20 cellular contexts compared by ENCODE assay signal in genomic region chr2:189104926-189105325, GRCh38.
DNase-seq lines count a peak whose midpoint lies in the region; FAIRE-seq lines count a peak whose summit lies in the region.
"Had no signal": no experiment of that assay in that cellular context is flagged by ENCODE, and none has a peak within 500 bp of the region (broad histone marks: within the 10 kb centered on the region; RNA-seq: fewer than 3 reads in every experiment).

No MANE protein-coding gene starts in this region.

- H2AFZ ChIP-seq in mesenchymal stem cell (ENCODE audit: low read depth, low read length) (no peak overlapping the region), trophoblast cell (ENCODE audit: insufficient read depth, low read length, poor library complexity) (no peak overlapping the region)

- no peak overlapping the region for H2BK120ac ChIP-seq in mesenchymal stem cell (ENCODE audit: low read depth, low read length)
- no peak overlapping the region for H2BK120ac ChIP-seq in trophoblast cell (ENCODE audit: insufficient read depth, low read length, poor library complexity)

- H3K18ac ChIP-seq in mesenchymal stem cell (ENCODE audit: low read depth in 1 of 2, low read length in 2 of 2) (no peak overlapping the region), trophoblast cell (ENCODE audit: low read length) (no peak overlapping the region)

- H2AK5ac ChIP-seq in mesenchymal stem cell (ENCODE audit: low read length, severe bottlenecking) (no peak overlapping the region), trophoblast cell (ENCODE audit: low read length) (no peak overlapping the region)

- H4K8ac ChIP-seq in mesenchymal stem cell (ENCODE audit: low read length), result no peak overlapping the region
- no peak overlapping the region for H4K8ac ChIP-seq in trophoblast cell (ENCODE audit: low read depth, low read length)

- in situ Hi-C loops in KBM-7 (cut with MboI; ENCODE audit: low pct_unique_long_range_greater_than_20kb, low sequenced_read_pairs), result no loop called here

- H3K79me2 ChIP-seq in trophoblast cell (ENCODE audit: control insufficient read depth, insufficient read depth, low read length, poor library complexity), result no peaks in the 10 kb centered on the region

- H3K79me1 ChIP-seq in mesenchymal stem cell (replicated peaks; ENCODE audit: low read length, poor library complexity, severe bottlenecking) (peaks cover 4% of the 10 kb centered on the region), trophoblast cell (ENCODE audit: low read length) (no peaks in the 10 kb centered on the region)

- FAIRE-seq in RCC 7860 (lab: Jason Lieb, UNC), result peak; percentile 28

- peak overlapping the region; percentile 73 for H3K9ac ChIP-seq in mesenchymal stem cell (ENCODE audit: low read length)
- no peak overlapping the region for H3K9ac ChIP-seq in trophoblast cell (ENCODE audit: low read length)

- H4K12ac ChIP-seq in trophoblast cell (ENCODE audit: low read depth, low read length), result no peak overlapping the region

- H3K23ac ChIP-seq in mesenchymal stem cell (ENCODE audit: low read length in 2 of 2), result no peak overlapping the region
- no peak overlapping the region for H3K23ac ChIP-seq in trophoblast cell (ENCODE audit: low read length)

- H3K9me3 ChIP-seq in mesenchymal stem cell (ENCODE audit: control insufficient read depth, low read length), result no peaks in the 10 kb centered on the region
- no peaks in the 10 kb centered on the region for H3K9me3 ChIP-seq in trophoblast cell (ENCODE audit: insufficient read depth, low read depth, low read length)
- H3K9me3 ChIP-seq: colonic mucosa, HAP-1 had no signal

- H3K27ac ChIP-seq in mesenchymal stem cell (ENCODE audit: low read length, poor library complexity, severe bottlenecking) (no peak overlapping the region), trophoblast cell (ENCODE audit: low read depth, low read length) (no peak overlapping the region)
- H3K27ac ChIP-seq: colonic mucosa, epithelial cell of prostate, SK-N-MC had no signal

- H3K14ac ChIP-seq in mesenchymal stem cell (ENCODE audit: low read length in 2 of 2) (no peak overlapping the region), trophoblast cell (ENCODE audit: low read length) (no peak overlapping the region)

- H3K4me3 ChIP-seq in mesenchymal stem cell (ENCODE audit: insufficient read depth in 1 of 2, low read depth in 1 of 2, low read length in 2 of 2), result peak overlapping the region in 1 of 2 experiments; percentile 56
- H3K4me3 ChIP-seq in trophoblast cell (ENCODE audit: low read depth, low read length), result no peak overlapping the region
- H3K4me3 ChIP-seq: colonic mucosa, HAP-1, SK-N-MC had no signal

- H3K27me3 ChIP-seq in mesenchymal stem cell (ENCODE audit: control insufficient read depth in 1 of 2, insufficient read depth in 1 of 2, low read length in 2 of 2) (no peaks in the 10 kb centered on the region), trophoblast cell (ENCODE audit: insufficient read depth, low read length) (no peaks in the 10 kb centered on the region)
- H3K27me3 ChIP-seq: colonic mucosa had no signal

- H2BK12ac ChIP-seq in mesenchymal stem cell (ENCODE audit: low read length in 2 of 2) (no peak overlapping the region), trophoblast cell (ENCODE audit: low read length) (no peak overlapping the region)

- H3K4ac ChIP-seq in mesenchymal stem cell (ENCODE audit: low read depth in 1 of 2, low read length in 2 of 2), result no peak overlapping the region
- H3K4ac ChIP-seq in trophoblast cell (ENCODE audit: low read depth, low read length), result no peak overlapping the region

- H3K4me1 ChIP-seq in mesenchymal stem cell (ENCODE audit: control insufficient read depth, insufficient read depth, low read depth, low read length), result no peaks in the 10 kb centered on the region
- no peaks in the 10 kb centered on the region for H3K4me1 ChIP-seq in trophoblast cell (ENCODE audit: control insufficient read depth in 1 of 2, insufficient read depth in 2 of 2, low read length in 2 of 2)
- H3K4me1 ChIP-seq: colonic mucosa, HAP-1 had no signal

- H2BK15ac ChIP-seq in mesenchymal stem cell (ENCODE audit: low read depth, poor library complexity, severe bottlenecking), result no peak overlapping the region

- H3K36me3 ChIP-seq in mesenchymal stem cell (ENCODE audit: control insufficient read depth in 1 of 2, insufficient read depth in 2 of 2, low read depth in 1 of 2, low read length in 2 of 2) (peaks cover 0 to 42% of the 10 kb centered on the region in 2 experiments), trophoblast cell (ENCODE audit: control insufficient read depth in 1 of 2, insufficient read depth in 2 of 2, low read length in 2 of 2) (no peaks in the 10 kb centered on the region)
- H3K36me3 ChIP-seq: colonic mucosa, HAP-1 had no signal

- H4K91ac ChIP-seq in mesenchymal stem cell (ENCODE audit: low read length) (no peak overlapping the region), trophoblast cell (ENCODE audit: low read depth, low read length) (no peak overlapping the region)

- no CpG with 5 or more reads among the region's 2 CpGs for WGBS in mesenchymal stem cell
- no CpG with 5 or more reads among the region's 2 CpGs for WGBS in trophoblast cell (ENCODE audit: extremely low coverage, insufficient coverage, insufficient read length)

- H2BK5ac ChIP-seq in mesenchymal stem cell (ENCODE audit: low read depth, low read length, poor library complexity, severe bottlenecking), result no peak overlapping the region
- H2BK5ac ChIP-seq in trophoblast cell (ENCODE audit: low read depth, low read length, poor library complexity), result no peak overlapping the region

- DNase-seq in EH (ENCODE audit: low read depth), result peak; percentile 38
- no peak for DNase-seq in RCC 7860 (ENCODE audit: low spot score)
- DNase-seq in dermis blood vessel endothelial cell, result peak; percentile 39
- peak; percentile 59 for DNase-seq in mesenchymal stem cell
- DNase-seq in KBM-7, result no peak
- no peak for DNase-seq in iPS-NIHi11 (ENCODE audit: low spot score)
- no peak for DNase-seq in hypothalamus (lab: John Stamatoyannopoulos, UW)
- no peak for DNase-seq in trophoblast cell
- DNase-seq: activated CD4-positive, alpha-beta T cell treated with anti-CD3 and anti-CD28 coated beads for 48 hours; amygdala; colonic mucosa; Karpas-422; mesendoderm; naive thymus-derived CD8-positive, alpha-beta T cell; NCI-H748 treated with DMSO at 0.1 percent for 48 hours; small intestine; stimulated activated CD4-positive, alpha-beta T cell treated with anti-CD3 and anti-CD28 coated beads, Interleukin-4, amount 100 ng/mL, for 4 hours had no signal

- no peak overlapping the region for H3K4me2 ChIP-seq in mesenchymal stem cell (ENCODE audit: low read length, poor library complexity, severe bottlenecking)
- no peak overlapping the region for H3K4me2 ChIP-seq in trophoblast cell (ENCODE audit: low read length)

Comparison
In these comparisons a context has a peak if more than half of its experiments do, and no peak if none do; other contexts are left out.
1. DNase-seq: peak in EH (single experiment), dermis blood vessel endothelial cell (single experiment) and mesenchymal stem cell (single experiment); none in RCC 7860 (single experiment), KBM-7 (single experiment), iPS-NIHi11 (single experiment), hypothalamus (0 of 51) and trophoblast cell (0 of 2).